Comparison of ENCODE assay signal across 11 cellular contexts in the genomic region with DNA sequence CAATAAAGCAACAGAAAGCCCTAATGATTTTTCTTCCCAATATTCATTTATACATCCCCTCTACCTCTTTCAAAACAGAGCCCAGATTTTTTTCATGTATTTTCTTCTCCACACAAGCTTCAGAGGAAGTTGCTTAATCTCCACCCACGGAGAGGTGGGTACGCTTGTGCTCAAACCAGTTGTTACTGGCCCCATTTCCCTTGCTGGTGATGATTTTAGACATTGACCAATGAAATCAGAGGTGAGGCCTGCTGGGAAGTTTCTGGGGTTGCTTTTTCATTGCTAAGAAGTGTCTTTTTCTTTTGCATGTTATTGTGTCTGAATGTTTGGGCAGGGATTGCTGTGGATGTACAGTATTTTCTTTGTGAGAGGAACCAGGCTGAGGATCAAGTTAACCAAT.
DNase-seq lines count a peak whose midpoint lies in the region; ATAC-seq lines count a peak whose summit lies in the region.
"Had no signal": no experiment of that assay in that cellular context is flagged by ENCODE, and none has a peak within 500 bp of the region (broad histone marks: within the 10 kb centered on the region; RNA-seq: fewer than 3 reads in every experiment).

No MANE protein-coding gene starts in this region.

- H3K9me3 ChIP-seq in CD4-positive, alpha-beta memory T cell (ENCODE audit: control insufficient read depth in 1 of 2, low read length in 2 of 2): no peaks in the 10 kb centered on the region

- peaks cover 0 to 1% of the 10 kb centered on the region in 2 donors for H3K36me3 Mint-ChIP-seq in CD4-positive, alpha-beta memory T cell
- no peaks in the 10 kb centered on the region for H3K36me3 Mint-ChIP-seq in activated T-helper 17 cell treated with anti-CD3 and anti-CD28 coated beads, Interleukin-2, amount 50 U/mL, for 72 hours (ENCODE audit: low read depth)
- H3K36me3 Mint-ChIP-seq: memory B cell had no signal

- peak; percentile 77 for ATAC-seq in activated T-helper 17 cell treated with anti-CD3 and anti-CD28 coated beads, Interleukin-2, amount 50 U/mL, for 72 hours (replicated peaks)
- ATAC-seq in GM18498 (IDR thresholded peaks at IDR 0.05; ENCODE audit: unreplicated experiment) (no peak), HG03045 (IDR thresholded peaks at IDR 0.05; ENCODE audit: unreplicated experiment) (no peak)

- H3K27me3 ChIP-seq in CD4-positive, alpha-beta memory T cell (ENCODE audit: insufficient read depth, low read length): no peaks in the 10 kb centered on the region

- H3K36me3 ChIP-seq in CD4-positive, alpha-beta memory T cell (ENCODE audit: insufficient read depth, low read length): no peaks in the 10 kb centered on the region

- peak overlapping the region in 7 of 8 donors; percentile 1 to 86 (median 39) for H3K4me3 Mint-ChIP-seq in CD4-positive, alpha-beta memory T cell
- peak overlapping the region; percentile 75 for H3K4me3 Mint-ChIP-seq in activated T-helper 17 cell treated with anti-CD3 and anti-CD28 coated beads, Interleukin-2, amount 50 U/mL, for 72 hours
- H3K4me3 Mint-ChIP-seq: activated naive CD8-positive, alpha-beta T cell treated with anti-CD3 and anti-CD28 coated beads, Interleukin-2, amount 10 ng/mL, durations not matched to agents 7 days and 5 days; memory B cell had no signal

- peaks cover 14 to 20% (median 19%) of the 10 kb centered on the region in 4 donors for H3K4me1 Mint-ChIP-seq in CD4-positive, alpha-beta memory T cell
- H3K4me1 Mint-ChIP-seq in activated T-helper 17 cell treated with anti-CD3 and anti-CD28 coated beads, Interleukin-2, amount 50 U/mL, for 72 hours: peaks cover 25% of the 10 kb centered on the region
- H3K4me1 Mint-ChIP-seq: memory B cell had no signal

- peak; percentile 58 for DNase-seq in CD1c-positive myeloid dendritic cell (ENCODE audit: extremely low spot score)
- peak; percentile 21 to 42 (median 28) for DNase-seq in CD4-positive, alpha-beta memory T cell
- DNase-seq in kidney tubule cell (ENCODE audit: low spot score): peak; percentile 5
- no peak for DNase-seq in head of caudate nucleus
- DNase-seq: activated naive CD8-positive, alpha-beta T cell treated with anti-CD3 and anti-CD28 coated beads, Interleukin-2, amount 10 ng/mL, durations not matched to agents 7 days and 5 days; C1 segment of cervical spinal cord; NCI-H1048 had no signal

- CTCF ChIA-PET in CD4-positive, alpha-beta memory T cell (lab: Charles Lee; ENCODE audit: partially characterized antibody): interaction anchor here (1.5 kb wide), 1 partner anchor 176 kb away, joined by 4 read pairs; no protein-coding TSS in a partner anchor

- H3K27ac ChIP-seq in CD4-positive, alpha-beta memory T cell (ENCODE audit: low read depth, low read length): no peak overlapping the region

- POLR2A ChIA-PET in CD4-positive, alpha-beta memory T cell (lab: Charles Lee; ENCODE audit: partially characterized antibody): interaction anchor here (1.0 to 2.1 kb wide), 3 partner anchors 21 to 35 kb away, joined by 3 to 6 read pairs (median 4); no protein-coding TSS in a partner anchor

- no peak overlapping the region for H3K4me3 ChIP-seq in CD4-positive, alpha-beta memory T cell (ENCODE audit: low read length in 2 of 2)

- no peaks in the 10 kb centered on the region for H3K27me3 Mint-ChIP-seq in CD4-positive, alpha-beta memory T cell
- no peaks in the 10 kb centered on the region for H3K27me3 Mint-ChIP-seq in activated T-helper 17 cell treated with anti-CD3 and anti-CD28 coated beads, Interleukin-2, amount 50 U/mL, for 72 hours
- H3K27me3 Mint-ChIP-seq: activated naive CD8-positive, alpha-beta T cell treated with anti-CD3 and anti-CD28 coated beads, Interleukin-2, amount 10 ng/mL, durations not matched to agents 7 days and 5 days had no signal

- intact Hi-C loops in CD4-positive, alpha-beta memory T cell (cut with micrococcal nuclease): no loop called here
- intact Hi-C loops in head of caudate nucleus (cut with DNase I): no loop called here

- peak overlapping the region in 6 of 7 donors; percentile 28 to 86 (median 76) for H3K27ac Mint-ChIP-seq in CD4-positive, alpha-beta memory T cell
- H3K27ac Mint-ChIP-seq in activated T-helper 17 cell treated with anti-CD3 and anti-CD28 coated beads, Interleukin-2, amount 50 U/mL, for 72 hours: peak overlapping the region; percentile 82
- H3K27ac Mint-ChIP-seq: activated naive CD8-positive, alpha-beta T cell treated with anti-CD3 and anti-CD28 coated beads, Interleukin-2, amount 10 ng/mL, durations not matched to agents 7 days and 5 days; memory B cell had no signal

- H3K4me1 ChIP-seq in CD4-positive, alpha-beta memory T cell (ENCODE audit: insufficient read depth, low read length): peaks cover 13% of the 10 kb centered on the region

- peaks cover 0 to 8% (median 0%) of the 10 kb centered on the region in 8 donors for H3K9me3 Mint-ChIP-seq in CD4-positive, alpha-beta memory T cell
- peaks cover 5% of the 10 kb centered on the region for H3K9me3 Mint-ChIP-seq in activated T-helper 17 cell treated with anti-CD3 and anti-CD28 coated beads, Interleukin-2, amount 50 U/mL, for 72 hours
- H3K9me3 Mint-ChIP-seq: memory B cell had no signal

Comparison
In these comparisons a context has a peak if more than half of its experiments do, and no peak if none do; other contexts are left out.
1. DNase-seq: peak in CD1c-positive myeloid dendritic cell (single experiment), CD4-positive, alpha-beta memory T cell (5 of 5) and kidney tubule cell (single experiment); none in head of caudate nucleus (0 of 42).